15 cellular contexts compared by ENCODE assay signal in genomic region chr10:78053201-78053868, GRCh38. TPM values are rescaled to one million over a fixed set of nuclear protein-coding genes. Genes with fewer than 3 reads are reported as not detected.
DNase-seq lines count a peak whose midpoint lies in the region; ATAC-seq, FAIRE-seq and TF ChIP-seq lines count a peak whose summit lies in the region.
"Had no signal": no experiment of that assay in that cellular context is flagged by ENCODE, and none has a peak within 500 bp of the region (broad histone marks: within the 10 kb centered on the region; RNA-seq: fewer than 3 reads in every experiment).

No MANE protein-coding gene starts in this region.

- H3K36me3 ChIP-seq in adipocyte (ENCODE audit: control insufficient read depth, insufficient read depth, low read length, severe bottlenecking): no peaks in the 10 kb centered on the region
- no peaks in the 10 kb centered on the region for H3K36me3 ChIP-seq in small intestine (ENCODE audit: control insufficient read depth in 2 of 2, insufficient read depth in 2 of 2, low read length in 2 of 2)
- H3K36me3 ChIP-seq in colonic mucosa: no peaks in the 10 kb centered on the region

- peak overlapping the region; percentile 65 for H3K27ac Mint-ChIP-seq in activated naive CD8-positive, alpha-beta T cell treated with anti-CD3 and anti-CD28 coated beads, Interleukin-2, amount 10 ng/mL, durations not matched to agents 7 days and 5 days
- no peak overlapping the region for H3K27ac Mint-ChIP-seq in activated naive CD8-positive, alpha-beta T cell treated with anti-CD3 and anti-CD28 coated beads for 36 hours

- DNase-seq in activated naive CD8-positive, alpha-beta T cell treated with anti-CD3 and anti-CD28 coated beads, Interleukin-2, amount 10 ng/mL, durations not matched to agents 7 days and 5 days: no peak
- no peak for DNase-seq in activated naive CD8-positive, alpha-beta T cell treated with anti-CD3 and anti-CD28 coated beads for 36 hours
- peak; percentile 41 for DNase-seq in adipocyte (ENCODE audit: low read depth)
- DNase-seq in foreskin fibroblast: peak; percentile 79 to 88
- no peak for DNase-seq in small intestine
- no peak for DNase-seq in colonic mucosa
- no peak for DNase-seq in H4 (ENCODE audit: low spot score)
- DNase-seq: 8988T; activated CD4-positive, alpha-beta T cell treated with anti-CD3 and anti-CD28 coated beads, Interleukin-2, amount 50 U/mL, for 48 hours; activated T-cell treated with anti-CD3 and anti-CD28 coated beads, Interleukin-2, amount 50 U/mL, for 4 hours; Caco-2; cerebellar nuclear complex; hippocampal formation had no signal

- intact Hi-C loops in colonic mucosa (cut with DNase I): no loop called here

- ATAC-seq in activated naive CD8-positive, alpha-beta T cell treated with anti-CD3 and anti-CD28 coated beads, Interleukin-2, amount 10 ng/mL, durations not matched to agents 7 days and 5 days (ENCODE audit: low read depth): no peak
- no peak for ATAC-seq in GM18909 (IDR thresholded peaks at IDR 0.05; ENCODE audit: poor library complexity, unreplicated experiment)
- ATAC-seq: activated T-cell treated with anti-CD3 and anti-CD28 coated beads, Interleukin-2, amount 50 U/mL, for 4 hours had no signal

- H3K27me3 Mint-ChIP-seq in activated naive CD8-positive, alpha-beta T cell treated with anti-CD3 and anti-CD28 coated beads, Interleukin-2, amount 10 ng/mL, durations not matched to agents 7 days and 5 days: no peaks in the 10 kb centered on the region
- no peaks in the 10 kb centered on the region for H3K27me3 Mint-ChIP-seq in activated naive CD8-positive, alpha-beta T cell treated with anti-CD3 and anti-CD28 coated beads for 36 hours

- H3K4me3 ChIP-seq in adipocyte (ENCODE audit: low read length) (no peak overlapping the region), foreskin fibroblast (ENCODE audit: low read depth in 1 of 2, low read length in 2 of 2) (no peak overlapping the region), small intestine (ENCODE audit: low read depth in 1 of 2, low read length in 2 of 2) (no peak overlapping the region), colonic mucosa (no peak overlapping the region)

- 68 to 84% (median 81%) methylated on average over 7 of the region's 7 CpGs for WGBS in small intestine, 3 donors

- H3K4me1 ChIP-seq in adipocyte (ENCODE audit: control insufficient read depth, insufficient read depth, low read length) (peaks cover 6% of the 10 kb centered on the region), small intestine (ENCODE audit: control insufficient read depth in 2 of 2, insufficient read depth in 1 of 2, low read depth in 1 of 2, low read length in 1 of 2) (no peaks in the 10 kb centered on the region), colonic mucosa (no peaks in the 10 kb centered on the region)
- H3K4me1 ChIP-seq: Caco-2 had no signal

- H3K4me1 Mint-ChIP-seq in activated naive CD8-positive, alpha-beta T cell treated with anti-CD3 and anti-CD28 coated beads, Interleukin-2, amount 10 ng/mL, durations not matched to agents 7 days and 5 days: peaks cover 6% of the 10 kb centered on the region
- H3K4me1 Mint-ChIP-seq in activated naive CD8-positive, alpha-beta T cell treated with anti-CD3 and anti-CD28 coated beads for 36 hours: peaks cover 3% of the 10 kb centered on the region

- H3K9me3 Mint-ChIP-seq in activated naive CD8-positive, alpha-beta T cell treated with anti-CD3 and anti-CD28 coated beads, Interleukin-2, amount 10 ng/mL, durations not matched to agents 7 days and 5 days: no peaks in the 10 kb centered on the region
- H3K9me3 Mint-ChIP-seq in activated naive CD8-positive, alpha-beta T cell treated with anti-CD3 and anti-CD28 coated beads for 36 hours: no peaks in the 10 kb centered on the region
- H3K9me3 Mint-ChIP-seq: activated T-cell treated with anti-CD3 and anti-CD28 coated beads, Interleukin-2, amount 50 U/mL, for 4 hours had no signal

- H3K9me3 ChIP-seq in adipocyte (ENCODE audit: control insufficient read depth, low read length): no peaks in the 10 kb centered on the region
- no peaks in the 10 kb centered on the region for H3K9me3 ChIP-seq in small intestine (ENCODE audit: control insufficient read depth, low read depth)
- no peaks in the 10 kb centered on the region for H3K9me3 ChIP-seq in colonic mucosa
- H3K9me3 ChIP-seq: Caco-2 had no signal

- FAIRE-seq in small intestine (lab: Jason Lieb, UNC): no peak
- FAIRE-seq: GM18507 had no signal

- TF ChIP-seq CTCF in foreskin fibroblast (IDR thresholded peaks at IDR 0.05; ENCODE audit: low read depth, low read length) (no peak), colonic mucosa (IDR thresholded peaks at IDR 0.05) (no peak)

- no peaks in the 10 kb centered on the region for H3K36me3 Mint-ChIP-seq in activated naive CD8-positive, alpha-beta T cell treated with anti-CD3 and anti-CD28 coated beads, Interleukin-2, amount 10 ng/mL, durations not matched to agents 7 days and 5 days
- H3K36me3 Mint-ChIP-seq in activated naive CD8-positive, alpha-beta T cell treated with anti-CD3 and anti-CD28 coated beads for 36 hours: peaks cover 2% of the 10 kb centered on the region

- no peak overlapping the region for H3K4me3 Mint-ChIP-seq in activated naive CD8-positive, alpha-beta T cell treated with anti-CD3 and anti-CD28 coated beads, Interleukin-2, amount 10 ng/mL, durations not matched to agents 7 days and 5 days
- no peak overlapping the region for H3K4me3 Mint-ChIP-seq in activated naive CD8-positive, alpha-beta T cell treated with anti-CD3 and anti-CD28 coated beads for 36 hours
- H3K4me3 Mint-ChIP-seq: activated T-cell treated with anti-CD3 and anti-CD28 coated beads, Interleukin-2, amount 50 U/mL, for 4 hours had no signal

- no peak overlapping the region for H3K9ac ChIP-seq in adipocyte (ENCODE audit: low read length)
- no peak overlapping the region for H3K9ac ChIP-seq in colonic mucosa (ENCODE audit: low read depth in 2 of 2, low read length in 2 of 2)

- H3K27ac ChIP-seq in small intestine (ENCODE audit: low read depth in 1 of 2, low read length in 1 of 2) (no peak overlapping the region), colonic mucosa (no peak overlapping the region)

- H3K27me3 ChIP-seq in adipocyte (replicated peaks; ENCODE audit: control insufficient read depth, insufficient read depth, low read length): no peaks in the 10 kb centered on the region
- no peaks in the 10 kb centered on the region for H3K27me3 ChIP-seq in small intestine (ENCODE audit: control insufficient read depth in 2 of 2, insufficient read depth in 2 of 2, low read length in 2 of 2)
- H3K27me3 ChIP-seq in colonic mucosa: no peaks in the 10 kb centered on the region

- POLR2A ChIA-PET in activated naive CD8-positive, alpha-beta T cell treated with anti-CD3 and anti-CD28 coated beads, Interleukin-2, amount 10 ng/mL, durations not matched to agents 7 days and 5 days (lab: Charles Lee): interaction anchor here (0.5 to 1.3 kb wide), 2 partner anchors 9 to 24 kb away, joined by 4 to 6 read pairs; no protein-coding TSS in a partner anchor

RNA-seq across cellular contexts. Expression of gene RPS24, which starts 19.7 kb away (rescaled TPM):
- 1,000 to 10,000 TPM; 1,523 to 1,613 TPM for total RNA-seq in activated naive CD8-positive, alpha-beta T cell treated with anti-CD3 and anti-CD28 coated beads, Interleukin-2, amount 10 ng/mL, durations not matched to agents 7 days and 5 days
- 1,000 to 10,000 TPM; 2,309 to 2,336 TPM for total RNA-seq in activated naive CD8-positive, alpha-beta T cell treated with anti-CD3 and anti-CD28 coated beads for 36 hours
- 1,000 to 10,000 TPM; 3,318 to 7,694 (median 4,799) TPM for polyA plus RNA-seq in small intestine
- total RNA-seq in colonic mucosa: 1,000 to 10,000 TPM; 1,326 to 1,370 TPM
- 3,270 and 3,319 TPM in 2 replicates for total RNA-seq in H4 (2014; rRNA removed; shearing (Covaris generic))

RNA-seq across cellular contexts. Expression of gene POLR3A, which starts 24.0 kb away (rescaled TPM):
- 10 to 100 TPM; 18.7 to 20.2 TPM for total RNA-seq in activated naive CD8-positive, alpha-beta T cell treated with anti-CD3 and anti-CD28 coated beads, Interleukin-2, amount 10 ng/mL, durations not matched to agents 7 days and 5 days
- total RNA-seq in activated naive CD8-positive, alpha-beta T cell treated with anti-CD3 and anti-CD28 coated beads for 36 hours: 10 to 100 TPM; 25.2 to 26.7 TPM
- 1 to 10 TPM; 4.3 to 6.5 (median 6.3) TPM for polyA plus RNA-seq in small intestine
- 10 to 100 TPM; 11.3 to 14.6 TPM for total RNA-seq in colonic mucosa
- total RNA-seq in H4 (2014; rRNA removed; shearing (Covaris generic)): 4.7 and 5.5 TPM in 2 replicates

Comparison
In these comparisons a context has a peak if more than half of its experiments do, and no peak if none do; other contexts are left out.
1. DNase-seq: peak in adipocyte (single experiment) and foreskin fibroblast (2 of 2); none in activated naive CD8-positive, alpha-beta T cell treated with anti-CD3 and anti-CD28 coated beads, Interleukin-2, amount 10 ng/mL, durations not matched to agents 7 days and 5 days (single experiment), activated naive CD8-positive, alpha-beta T cell treated with anti-CD3 and anti-CD28 coated beads for 36 hours (single experiment), small intestine (single experiment), colonic mucosa (single experiment) and H4 (single experiment).